21 cellular contexts compared by ENCODE assay signal in genomic region chr13:106610511-106610910, GRCh38. TPM values are rescaled to one million over a fixed set of nuclear protein-coding genes. Genes with fewer than 3 reads are reported as not detected.
DNase-seq lines count a peak whose midpoint lies in the region; ATAC-seq and TF ChIP-seq lines count a peak whose summit lies in the region.
"Had no signal": no experiment of that assay in that cellular context is flagged by ENCODE, and none has a peak within 500 bp of the region (broad histone marks: within the 10 kb centered on the region; RNA-seq: fewer than 3 reads in every experiment).

No MANE protein-coding gene starts in this region.

- ATAC-seq in omental fat pad (ENCODE audit: low FRiP score), result peak; percentile 58
- no peak for ATAC-seq in GM18498 (IDR thresholded peaks at IDR 0.05; ENCODE audit: unreplicated experiment)
- ATAC-seq in GM21529 (IDR thresholded peaks at IDR 0.05; ENCODE audit: unreplicated experiment), result no peak
- ATAC-seq: left lobe of liver had no signal

- peak; percentile 38 for DNase-seq in EL
- DNase-seq in NCI-H226, result peak; percentile 78
- DNase-seq in epithelial cell of prostate (ENCODE audit: low read depth, low spot score), result peak; percentile 65
- DNase-seq in omental fat pad (ENCODE audit: low spot score), result no peak
- no peak for DNase-seq in HuH-7 (ENCODE audit: low spot score)
- no peak for DNase-seq in GM20000 (ENCODE audit: low spot score)
- DNase-seq: activated CD4-positive, alpha-beta T cell treated with anti-CD3 and anti-CD28 coated beads, Interleukin-2, amount 50 U/mL, for 48 hours; activated T-cell treated with anti-CD3 and anti-CD28 coated beads, Interleukin-2, amount 50 U/mL, for 1 hour; Calu3; dorsolateral prefrontal cortex; H7; Kasumi-1; NCI-H1694; NCI-H345; NK-92 treated with Interleukin-12 subunit alpha and Interleukin-12 subunit beta, amount 100 ng/mL, for 24 hours; stimulated activated CD4-positive, alpha-beta T cell treated with anti-CD3 and anti-CD28 coated beads, Interleukin-2, amount 100 ng/mL, for 48 hours had no signal

- H3K27ac ChIP-seq in epithelial cell of prostate, result peak overlapping the region; percentile 15
- H3K27ac ChIP-seq: cardiac muscle cell, VCaP had no signal

- TF ChIP-seq CTCF in omental fat pad (IDR thresholded peaks at IDR 0.05) (no peak), GM20000 (IDR thresholded peaks at IDR 0.05; ENCODE audit: extremely low read depth, missing control alignments) (no peak)

RNA-seq across cellular contexts. Expression of gene ARGLU1, which starts 42.6 kb away (rescaled TPM):
- 100 to 1,000 TPM in 3 of 4 donors, 10 to 100 TPM in 1; 70.8 to 154 (median 122) TPM for total RNA-seq in omental fat pad

Comparison
In these comparisons a context has a peak if more than half of its experiments do, and no peak if none do; other contexts are left out.
1. DNase-seq: peak in EL (single experiment), NCI-H226 (single experiment) and epithelial cell of prostate (single experiment); none in omental fat pad (single experiment), HuH-7 (single experiment) and GM20000 (single experiment).